ENCODE assay signal across 1 cellular context in the genomic region with DNA sequence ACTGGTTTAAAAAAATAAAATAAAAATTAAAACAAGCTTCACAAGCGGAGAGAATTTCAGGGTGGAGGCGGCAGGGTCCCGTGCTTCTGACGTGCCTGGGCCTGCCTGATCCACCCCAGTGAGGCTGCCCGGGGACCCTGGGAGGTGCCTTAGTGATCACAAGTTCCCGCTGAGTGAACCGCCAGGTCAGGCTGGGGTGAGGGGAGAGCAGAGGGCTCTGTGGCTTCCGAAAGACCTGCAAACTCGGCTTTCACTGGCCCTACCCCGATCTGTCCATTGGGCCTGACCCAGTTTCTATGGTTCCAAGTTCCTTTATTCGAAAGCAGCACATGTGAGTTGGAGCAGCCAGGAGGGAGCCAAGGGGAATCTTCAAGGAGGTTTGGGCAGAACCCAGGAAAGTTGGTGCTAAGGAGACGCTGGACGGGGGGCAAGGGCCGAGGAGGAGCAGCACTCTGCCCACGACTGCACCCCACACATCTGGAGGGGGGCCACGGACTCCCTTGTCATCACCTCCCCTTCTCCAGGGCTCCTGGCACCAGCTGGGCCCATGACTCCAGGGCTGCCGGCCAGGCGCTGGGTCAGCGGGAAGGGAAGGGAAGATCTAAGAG.
TF ChIP-seq lines count a peak whose summit lies in the region.

No MANE protein-coding gene starts in this region.

TF ChIP-seq in endothelial cell of umbilical vein, 7 proteins besides CTCF, POLR2A, EP300 and RAD21:
- TF ChIP-seq FOS (IDR thresholded peaks at IDR 0.05; ENCODE audit: borderline replicate concordance, insufficient read depth, low read length): no peak
- TF ChIP-seq POLR2AphosphoS5 (IDR thresholded peaks at IDR 0.05; ENCODE audit: insufficient read depth, low read depth, low read length): peak; percentile 27
